ENCODE assay signal across 9 cellular contexts in genomic region chr16:83136924-83137323, GRCh38.
DNase-seq lines count a peak whose midpoint lies in the region; ATAC-seq and TF ChIP-seq lines count a peak whose summit lies in the region.
"Had no signal": no experiment of that assay in that cellular context is flagged by ENCODE, and none has a peak within 500 bp of the region (broad histone marks: within the 10 kb centered on the region; RNA-seq: fewer than 3 reads in every experiment).

No MANE protein-coding gene starts in this region.

- H3K27ac ChIP-seq in left lung (peak overlapping the region in 1 of 2 donors; percentile 20), testis (no peak overlapping the region)

- no peak for TF ChIP-seq CTCF in left lung (IDR thresholded peaks at IDR 0.05)
- TF ChIP-seq CTCF in testis (IDR thresholded peaks at IDR 0.05), result no peak

- H3K9me3 ChIP-seq in left lung, result no peaks in the 10 kb centered on the region
- no peaks in the 10 kb centered on the region for H3K9me3 ChIP-seq in testis

- CTCF ChIA-PET in activated CD8-positive, alpha-beta memory T cell treated with anti-CD3 and anti-CD28 coated beads, Interleukin-2, amount 10 ng/mL, durations not matched to agents 7 days and 5 days (lab: Charles Lee), result no interaction called here
- CTCF ChIA-PET in activated CD8-positive, alpha-beta T cell treated with anti-CD3 and anti-CD28 coated beads, Interleukin-2, amount 10 ng/mL, durations not matched to agents 7 days and 5 days (lab: Charles Lee), result no interaction called here

- WGBS in testis, 2 donors, result 46 to 69% methylated on average over 4 to 5 of the region's 5 CpGs

- ATAC-seq in activated CD8-positive, alpha-beta memory T cell treated with anti-CD3 and anti-CD28 coated beads, Interleukin-2, amount 10 ng/mL, durations not matched to agents 7 days and 5 days, result no peak
- ATAC-seq in activated CD8-positive, alpha-beta T cell treated with anti-CD3 and anti-CD28 coated beads, Interleukin-2, amount 10 ng/mL, durations not matched to agents 7 days and 5 days, result peak; percentile 35
- peak; percentile 18 for ATAC-seq in left lung
- ATAC-seq in HG03442 (IDR thresholded peaks at IDR 0.05; ENCODE audit: unreplicated experiment), result no peak
- ATAC-seq in GM21381 (IDR thresholded peaks at IDR 0.05; ENCODE audit: unreplicated experiment), result no peak

- H3K9me3 Mint-ChIP-seq in activated CD8-positive, alpha-beta memory T cell treated with anti-CD3 and anti-CD28 coated beads, Interleukin-2, amount 10 ng/mL, durations not matched to agents 7 days and 5 days (ENCODE audit: low read depth), result no peaks in the 10 kb centered on the region
- H3K9me3 Mint-ChIP-seq in activated CD8-positive, alpha-beta T cell treated with anti-CD3 and anti-CD28 coated beads, Interleukin-2, amount 10 ng/mL, durations not matched to agents 7 days and 5 days (ENCODE audit: insufficient read depth), result no peaks in the 10 kb centered on the region
- H3K9me3 Mint-ChIP-seq: neural crest cell had no signal

- no peak for DNase-seq in activated CD8-positive, alpha-beta memory T cell treated with anti-CD3 and anti-CD28 coated beads, Interleukin-2, amount 10 ng/mL, durations not matched to agents 7 days and 5 days
- DNase-seq in activated CD8-positive, alpha-beta memory T cell treated with anti-CD3 and anti-CD28 coated beads, Interleukin-2, amount 50 U/mL, for 48 hours, result no peak
- no peak for DNase-seq in activated CD8-positive, alpha-beta T cell treated with anti-CD3 and anti-CD28 coated beads, Interleukin-2, amount 10 ng/mL, durations not matched to agents 7 days and 5 days
- no peak for DNase-seq in left lung
- DNase-seq in testis, result no peak
- DNase-seq in GDM1 (lab: John Stamatoyannopoulos, UW), result no peak

- no peaks in the 10 kb centered on the region for H3K36me3 ChIP-seq in left lung
- H3K36me3 ChIP-seq in testis (ENCODE audit: low read depth, missing control alignments), result no peaks in the 10 kb centered on the region

- no peaks in the 10 kb centered on the region for H3K4me1 ChIP-seq in left lung
- H3K4me1 ChIP-seq in testis, result no peaks in the 10 kb centered on the region

- peak overlapping the region; percentile 42 for H3K4me3 Mint-ChIP-seq in activated CD8-positive, alpha-beta memory T cell treated with anti-CD3 and anti-CD28 coated beads, Interleukin-2, amount 10 ng/mL, durations not matched to agents 7 days and 5 days
- H3K4me3 Mint-ChIP-seq in activated CD8-positive, alpha-beta T cell treated with anti-CD3 and anti-CD28 coated beads, Interleukin-2, amount 10 ng/mL, durations not matched to agents 7 days and 5 days, result peak overlapping the region; percentile 70
- H3K4me3 Mint-ChIP-seq: neural crest cell had no signal

- intact Hi-C loops in left lung (cut with DNase I), result no loop called here
- intact Hi-C loops in testis (cut with DNase I; ENCODE audit: low total_unique reads), result no loop called here

- no peaks in the 10 kb centered on the region for H3K27me3 Mint-ChIP-seq in activated CD8-positive, alpha-beta memory T cell treated with anti-CD3 and anti-CD28 coated beads, Interleukin-2, amount 10 ng/mL, durations not matched to agents 7 days and 5 days
- H3K27me3 Mint-ChIP-seq in activated CD8-positive, alpha-beta T cell treated with anti-CD3 and anti-CD28 coated beads, Interleukin-2, amount 10 ng/mL, durations not matched to agents 7 days and 5 days (ENCODE audit: low read depth), result peaks cover 4% of the 10 kb centered on the region

- no peaks in the 10 kb centered on the region for H3K36me3 Mint-ChIP-seq in activated CD8-positive, alpha-beta memory T cell treated with anti-CD3 and anti-CD28 coated beads, Interleukin-2, amount 10 ng/mL, durations not matched to agents 7 days and 5 days
- no peaks in the 10 kb centered on the region for H3K36me3 Mint-ChIP-seq in activated CD8-positive, alpha-beta T cell treated with anti-CD3 and anti-CD28 coated beads, Interleukin-2, amount 10 ng/mL, durations not matched to agents 7 days and 5 days (ENCODE audit: low read depth)

- peaks cover 7% of the 10 kb centered on the region for H3K4me1 Mint-ChIP-seq in activated CD8-positive, alpha-beta memory T cell treated with anti-CD3 and anti-CD28 coated beads, Interleukin-2, amount 10 ng/mL, durations not matched to agents 7 days and 5 days
- peaks cover 20% of the 10 kb centered on the region for H3K4me1 Mint-ChIP-seq in activated CD8-positive, alpha-beta T cell treated with anti-CD3 and anti-CD28 coated beads, Interleukin-2, amount 10 ng/mL, durations not matched to agents 7 days and 5 days (ENCODE audit: low read depth)

- no peak for TF ChIP-seq POLR2A in testis (IDR thresholded peaks at IDR 0.05)

- POLR2A ChIA-PET in activated CD8-positive, alpha-beta T cell treated with anti-CD3 and anti-CD28 coated beads, Interleukin-2, amount 10 ng/mL, durations not matched to agents 7 days and 5 days (lab: Charles Lee), result no interaction called here

- H3K27me3 ChIP-seq in left lung, result no peaks in the 10 kb centered on the region
- no peaks in the 10 kb centered on the region for H3K27me3 ChIP-seq in testis

- H3K4me3 ChIP-seq in left lung, result no peak overlapping the region
- peak overlapping the region; percentile 15 to 32 for H3K4me3 ChIP-seq in testis

- H3K27ac Mint-ChIP-seq in activated CD8-positive, alpha-beta memory T cell treated with anti-CD3 and anti-CD28 coated beads, Interleukin-2, amount 10 ng/mL, durations not matched to agents 7 days and 5 days, result no peak overlapping the region
- H3K27ac Mint-ChIP-seq in activated CD8-positive, alpha-beta T cell treated with anti-CD3 and anti-CD28 coated beads, Interleukin-2, amount 10 ng/mL, durations not matched to agents 7 days and 5 days, result peak overlapping the region; percentile 83

Comparison
In these comparisons a context has a peak if more than half of its experiments do, and no peak if none do; other contexts are left out.
1. ATAC-seq: peak in activated CD8-positive, alpha-beta T cell treated with anti-CD3 and anti-CD28 coated beads, Interleukin-2, amount 10 ng/mL, durations not matched to agents 7 days and 5 days (single experiment) and left lung (single experiment); none in activated CD8-positive, alpha-beta memory T cell treated with anti-CD3 and anti-CD28 coated beads, Interleukin-2, amount 10 ng/mL, durations not matched to agents 7 days and 5 days (single experiment), HG03442 (single experiment) and GM21381 (single experiment).
2. H3K4me3 ChIP-seq: peak in testis (2 of 2); none in left lung (0 of 2).